In the genomic region with DNA sequence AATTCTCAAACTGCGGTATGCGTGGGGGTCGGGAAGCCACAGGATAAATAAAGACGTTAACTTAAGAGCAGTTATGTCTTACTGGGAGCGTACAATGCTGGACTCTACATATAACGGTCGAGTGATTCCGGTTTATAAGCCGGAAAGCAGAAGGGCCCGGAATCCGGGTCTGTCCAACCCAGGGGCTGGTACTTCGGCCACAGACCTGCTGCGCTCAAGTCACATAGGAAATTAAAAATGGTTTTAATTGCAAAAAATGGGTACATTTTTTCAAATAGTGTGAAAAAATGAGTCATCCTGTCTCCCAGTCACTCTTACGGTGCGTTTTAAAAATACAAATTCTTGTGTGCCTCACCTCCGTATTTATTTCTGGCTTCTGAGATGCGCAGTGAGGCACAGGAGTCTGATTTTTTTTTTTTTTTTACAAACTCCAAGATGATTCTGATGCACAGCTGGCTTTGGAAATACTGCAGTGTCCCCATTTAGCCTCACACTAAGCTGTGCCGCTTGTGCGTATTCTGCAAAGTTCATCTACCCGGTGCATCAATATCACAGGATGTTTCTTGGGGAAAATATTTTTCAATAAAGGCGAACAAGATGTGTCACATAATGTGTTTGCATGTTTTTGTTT, we compare ENCODE assay signal across 8 cellular contexts. TPM values are rescaled to one million over a fixed set of nuclear protein-coding genes. Genes with fewer than 3 reads are reported as not detected.
DNase-seq lines count a peak whose midpoint lies in the region; ATAC-seq and TF ChIP-seq lines count a peak whose summit lies in the region.

No MANE protein-coding gene starts in this region.

- H3K9me3 Mint-ChIP-seq in activated CD8-positive, alpha-beta T cell treated with anti-CD3 and anti-CD28 coated beads for 36 hours = no peaks in the 10 kb centered on the region

- H3K27me3 ChIP-seq in gastrocnemius medialis = no peaks in the 10 kb centered on the region

- no peak for TF ChIP-seq CTCF in GM12875 (IDR thresholded peaks at IDR 0.05; ENCODE audit: borderline replicate concordance, insufficient read depth, low read depth, low read length)
- TF ChIP-seq CTCF in activated CD8-positive, alpha-beta T cell treated with anti-CD3 and anti-CD28 coated beads for 36 hours (IDR thresholded peaks at IDR 0.05) = no peak
- TF ChIP-seq CTCF in gastrocnemius medialis (IDR thresholded peaks at IDR 0.05 in 4 of 5, conservative IDR thresholded peaks at IDR 0.05 in 1 of 5) = no peak

- H3K4me3 Mint-ChIP-seq in activated CD8-positive, alpha-beta T cell treated with anti-CD3 and anti-CD28 coated beads for 36 hours = peak overlapping the region; percentile 95

- H3K4me1 ChIP-seq in gastrocnemius medialis = peaks cover 21 to 25% of the 10 kb centered on the region in 2 donors

- POLR2A ChIA-PET in activated CD8-positive, alpha-beta T cell treated with anti-CD3 and anti-CD28 coated beads for 36 hours (lab: Charles Lee) = interaction anchor here (1.1 to 8.9 kb wide), 16 partner anchors 10 to 122 kb away, joined by 3 to 119 read pairs (median 12); partner anchors contain the start of genes CTSA, NEURL2, PLTP and UBE2C

- no peaks in the 10 kb centered on the region for H3K9me3 ChIP-seq in gastrocnemius medialis

- H3K36me3 Mint-ChIP-seq in activated CD8-positive, alpha-beta T cell treated with anti-CD3 and anti-CD28 coated beads for 36 hours (ENCODE audit: low read depth) = peaks cover 22% of the 10 kb centered on the region

- peak overlapping the region; percentile 47 for H3K4me3 ChIP-seq in GM12875 (ENCODE audit: low read depth, low read length)
- peak overlapping the region; percentile 78 to 99 (median 82) for H3K4me3 ChIP-seq in gastrocnemius medialis

- in situ Hi-C loops in gastrocnemius medialis (cut with MboI; ENCODE audit: low sequenced_read_pairs in 4 of 4) = no loop called here

- peak overlapping the region; percentile 89 for H3K27ac Mint-ChIP-seq in activated CD8-positive, alpha-beta T cell treated with anti-CD3 and anti-CD28 coated beads for 36 hours

- peaks cover 25% of the 10 kb centered on the region for H3K4me1 Mint-ChIP-seq in activated CD8-positive, alpha-beta T cell treated with anti-CD3 and anti-CD28 coated beads for 36 hours (ENCODE audit: low read depth)

- intact Hi-C loops in activated CD8-positive, alpha-beta T cell treated with anti-CD3 and anti-CD28 coated beads for 36 hours (cut with micrococcal nuclease) = loop anchor here (2.0 to 10.0 kb wide), 2 partner anchors 51 to 111 kb away; partner anchors contain the start of gene TNNC2
- intact Hi-C loops in left ventricle myocardium superior (cut with micrococcal nuclease) (no loop called here), gastrocnemius medialis (cut with DNase I; ENCODE audit: low total_unique reads) (loop anchor here (2.0 kb wide), 4 partner anchors 45 to 145 kb away; partner anchors contain the start of genes CTSA, DNTTIP1, NEURL2 and TNNC2)

- CTCF ChIA-PET in activated CD8-positive, alpha-beta T cell treated with anti-CD3 and anti-CD28 coated beads for 36 hours (lab: Charles Lee) = interaction anchor here (1.2 to 9.3 kb wide), 4 partner anchors 8 to 136 kb away, joined by 3 to 74 read pairs (median 4); no protein-coding TSS in a partner anchor

- DNase-seq in activated CD8-positive, alpha-beta T cell treated with anti-CD3 and anti-CD28 coated beads for 36 hours = no peak
- DNase-seq in left ventricle myocardium superior (no peak), gastrocnemius medialis (no peak), inferior parietal cortex (ENCODE audit: extremely low spot score) (no peak)

- H3K27me3 Mint-ChIP-seq in activated CD8-positive, alpha-beta T cell treated with anti-CD3 and anti-CD28 coated beads for 36 hours = no peaks in the 10 kb centered on the region

- H3K36me3 ChIP-seq in gastrocnemius medialis = peaks cover 0 to 36% of the 10 kb centered on the region in 2 donors

- no peak for TF ChIP-seq POLR2A in gastrocnemius medialis (IDR thresholded peaks at IDR 0.05)

- ATAC-seq in HG02884 (IDR thresholded peaks at IDR 0.05; ENCODE audit: unreplicated experiment) (peak; percentile 12), left ventricle myocardium superior (peak; percentile 18), gastrocnemius medialis (peak; percentile 22 to 37), GM19452 (IDR thresholded peaks at IDR 0.05; ENCODE audit: unreplicated experiment) (no peak), HG03342 (IDR thresholded peaks at IDR 0.05; ENCODE audit: unreplicated experiment) (no peak)
- peak; percentile 2 for ATAC-seq in activated CD8-positive, alpha-beta T cell treated with anti-CD3 and anti-CD28 coated beads for 36 hours

- H3K27ac ChIP-seq in gastrocnemius medialis = peak overlapping the region; percentile 97 to 100 (median 100)

RNA-seq across cellular contexts. Expression of gene PCIF1, which starts 1.0 kb away (rescaled TPM):
- 10 to 100 TPM; 27.8 to 29.5 TPM for total RNA-seq in activated CD8-positive, alpha-beta T cell treated with anti-CD3 and anti-CD28 coated beads for 36 hours
- total RNA-seq in left ventricle myocardium superior (26.2 TPM), gastrocnemius medialis (10 to 100 TPM; 32.1 to 51.2 (median 37.0) TPM)

RNA-seq across cellular contexts. Expression of gene PLTP, which starts 23.6 kb away (rescaled TPM):
- 1 to 10 TPM; 7.4 to 8.6 TPM for total RNA-seq in activated CD8-positive, alpha-beta T cell treated with anti-CD3 and anti-CD28 coated beads for 36 hours
- total RNA-seq in left ventricle myocardium superior = 97.7 TPM
- 10 to 100 TPM; 22.2 to 77.3 (median 37.3) TPM for total RNA-seq in gastrocnemius medialis

RNA-seq across cellular contexts. Expression of gene ZNF335, which starts 36.5 kb away (rescaled TPM):
- total RNA-seq in activated CD8-positive, alpha-beta T cell treated with anti-CD3 and anti-CD28 coated beads for 36 hours = 10 to 100 TPM; 27.0 to 28.8 TPM
- total RNA-seq in left ventricle myocardium superior (10.0 TPM), gastrocnemius medialis (10 to 100 TPM in 3 of 4 donors, 1 to 10 TPM in 1; 8.3 to 19.1 (median 12.7) TPM)

RNA-seq across cellular contexts. Expression of gene CTSA, which starts 44.4 kb away (rescaled TPM):
- total RNA-seq in activated CD8-positive, alpha-beta T cell treated with anti-CD3 and anti-CD28 coated beads for 36 hours = 10 to 100 TPM; 34.5 to 40.2 TPM
- total RNA-seq in left ventricle myocardium superior (123 TPM), gastrocnemius medialis (10 to 100 TPM; 21.9 to 59.2 (median 46.2) TPM)

RNA-seq across cellular contexts. Expression of gene NEURL2, which starts 44.5 kb away (rescaled TPM):
- total RNA-seq in activated CD8-positive, alpha-beta T cell treated with anti-CD3 and anti-CD28 coated beads for 36 hours = 1 to 10 TPM; 2.4 to 2.9 TPM
- total RNA-seq in left ventricle myocardium superior (5.8 TPM), gastrocnemius medialis (10 to 100 TPM in 2 of 4 donors, 1 to 10 TPM in 2; 4.9 to 24.1 (median 10.2) TPM)

Comparison
In these comparisons a context has a peak if more than half of its experiments do, and no peak if none do; other contexts are left out.
1. ATAC-seq: peak in HG02884 (single experiment), activated CD8-positive, alpha-beta T cell treated with anti-CD3 and anti-CD28 coated beads for 36 hours (single experiment), left ventricle myocardium superior (single experiment) and gastrocnemius medialis (2 of 2); none in GM19452 (single experiment) and HG03342 (single experiment).